25 cellular contexts compared by ENCODE assay signal in genomic region chr6:169498887-169499513, GRCh38.
A peak's percentile ranks its signal among the peaks of the same experiment; 100 is the strongest.
DNase-seq lines count a peak whose midpoint lies in the region; ATAC-seq and TF ChIP-seq lines count a peak whose summit lies in the region.
"Had no signal": no experiment of that assay in that cellular context is flagged by ENCODE, and none has a peak within 500 bp of the region (broad histone marks: within the 10 kb centered on the region; RNA-seq: fewer than 3 reads in every experiment).

No MANE protein-coding gene starts in this region.

- H3K27ac Mint-ChIP-seq in activated T-helper 17 cell treated with anti-CD3 and anti-CD28 coated beads, Interleukin-2, amount 50 U/mL, for 72 hours, result no peak overlapping the region
- H3K27ac Mint-ChIP-seq: IgD-negative memory B cell had no signal

- no peaks in the 10 kb centered on the region for H3K79me1 ChIP-seq in IMR-90 (ENCODE audit: low read depth in 1 of 2, low read length in 2 of 2)

- no peak overlapping the region for H2BK20ac ChIP-seq in IMR-90 (ENCODE audit: low read depth, low read length)

- no peaks in the 10 kb centered on the region for H3K9me1 ChIP-seq in IMR-90 (ENCODE audit: insufficient read depth, low read length)

- DNase-seq in IMR-90 (peak; percentile 6), head of caudate nucleus (peak in 31 of 42 donors; percentile 18 to 77 (median 47)), occipital lobe (lab: John Stamatoyannopoulos, UW) (peak; percentile 9), SKM-1 treated with dmso at 0.1 percent for 144 hours (lab: John Stamatoyannopoulos, UW; ENCODE audit: unreplicated experiment) (no peak)
- DNase-seq: AML-193; Caco-2; CD4-positive, CD25-positive, alpha-beta regulatory T cell; DMS153; GDM1; GM23248; Kasumi-1; MM.1S; NCI-H1092; NCI-H146; NCI-H2081; NCI-H226; NCI-H524; NCI-H82 had no signal

- H3K56ac ChIP-seq in IMR-90 (ENCODE audit: extremely low read depth, insufficient read depth, low read length), result no peak overlapping the region

- no peak overlapping the region; the same call in 1 of the 2 replicates for H3K4ac ChIP-seq in IMR-90 (ENCODE audit: low read depth, low read length)

- BruUV-seq in IMR-90 (replicated peaks; lab: Mats Ljungman, UMichigan), result no TSS peak

- no peak overlapping the region for H2AK5ac ChIP-seq in IMR-90 (ENCODE audit: low read depth, low read length)

- no peak overlapping the region for H3K9ac ChIP-seq in IMR-90 (ENCODE audit: low read depth, low read length)
- H3K9ac ChIP-seq: GM23248 had no signal

- H3K4me1 Mint-ChIP-seq in activated T-helper 17 cell treated with anti-CD3 and anti-CD28 coated beads, Interleukin-2, amount 50 U/mL, for 72 hours, result no peaks in the 10 kb centered on the region
- H3K4me1 Mint-ChIP-seq: CD4-positive, CD25-positive, alpha-beta regulatory T cell; IgD-negative memory B cell had no signal

- H3K9me3 Mint-ChIP-seq in activated T-helper 17 cell treated with anti-CD3 and anti-CD28 coated beads, Interleukin-2, amount 50 U/mL, for 72 hours, result peaks cover 5% of the 10 kb centered on the region
- H3K9me3 Mint-ChIP-seq: CD4-positive, CD25-positive, alpha-beta regulatory T cell had no signal

- no peaks in the 10 kb centered on the region for H3K27me3 Mint-ChIP-seq in activated T-helper 17 cell treated with anti-CD3 and anti-CD28 coated beads, Interleukin-2, amount 50 U/mL, for 72 hours
- H3K27me3 Mint-ChIP-seq: IgD-negative memory B cell had no signal

- H4K5ac ChIP-seq in IMR-90 (ENCODE audit: low read depth, low read length), result no peak overlapping the region

- H3K23ac ChIP-seq in IMR-90 (ENCODE audit: low read depth, low read length), result no peak overlapping the region

- no peak overlapping the region for H2AFZ ChIP-seq in IMR-90 (replicated peaks; ENCODE audit: low read length, poor library complexity)
- H2AFZ ChIP-seq: GM23248 had no signal

- no peak overlapping the region for H2AK9ac ChIP-seq in IMR-90 (replicated peaks; ENCODE audit: low read depth, low read length, poor library complexity)

- no peak for TF ChIP-seq CTCF in IMR-90 (conservative IDR thresholded peaks at IDR 0.05; ENCODE audit: low read depth, low read length)

- H4K20me1 ChIP-seq in IMR-90 (ENCODE audit: insufficient read depth, low read length), result no peaks in the 10 kb centered on the region

- TF ChIP-seq RAD21 in IMR-90 (IDR thresholded peaks at IDR 0.05; ENCODE audit: low read length), result no peak

- POLR2A ChIA-PET in IMR-90 (lab: Charles Lee; ENCODE audit: unreplicated experiment), result no interaction called here

- no peak for ATAC-seq in IMR-90 (ENCODE audit: low read depth)
- ATAC-seq in SK-N-SH treated with all-trans-retinoic acid at 6 μM for 48 hours, result peak; percentile 61
- no peak for ATAC-seq in HG02678 (IDR thresholded peaks at IDR 0.05; ENCODE audit: unreplicated experiment)
- ATAC-seq in activated T-helper 17 cell treated with anti-CD3 and anti-CD28 coated beads, Interleukin-2, amount 50 U/mL, for 72 hours (replicated peaks), result no peak

- 69% methylated on average over 8 of the region's 15 CpGs; no CpG with 5 or more reads in 1 of the 2 experiments for WGBS in IMR-90 (ENCODE audit: extremely low coverage in 2 of 2, insufficient read length in 1 of 2), 2 experiments

- intact Hi-C loops in IMR-90 (cut with micrococcal nuclease) (no loop called here), head of caudate nucleus (cut with DNase I) (no loop called here)

- no peak overlapping the region for H3K14ac ChIP-seq in IMR-90 (replicated peaks; ENCODE audit: low read depth, low read length)

- no peaks in the 10 kb centered on the region for H3K9me3 ChIP-seq in IMR-90 (ENCODE audit: control insufficient read depth, insufficient read depth, low read length)
- H3K9me3 ChIP-seq: Caco-2, HAP-1, SJSA1 had no signal

- H3K36me3 ChIP-seq in IMR-90 (ENCODE audit: control insufficient read depth, insufficient read depth, low read length), result 0 out of 2 replicates have a peak, but pooled peaks cover 1% of the 10 kb centered on the region
- H3K36me3 ChIP-seq: HAP-1, SJSA1 had no signal

- no peak overlapping the region for H3K4me3 Mint-ChIP-seq in activated T-helper 17 cell treated with anti-CD3 and anti-CD28 coated beads, Interleukin-2, amount 50 U/mL, for 72 hours
- H3K4me3 Mint-ChIP-seq: IgD-negative memory B cell had no signal

- H2BK5ac ChIP-seq in IMR-90 (ENCODE audit: low read depth, low read length, poor library complexity, severe bottlenecking), result no peak overlapping the region

- H2BK15ac ChIP-seq in IMR-90 (ENCODE audit: low read depth, low read length), result no peak overlapping the region

- H3K36me3 Mint-ChIP-seq in activated T-helper 17 cell treated with anti-CD3 and anti-CD28 coated beads, Interleukin-2, amount 50 U/mL, for 72 hours (ENCODE audit: low read depth), result no peaks in the 10 kb centered on the region
- H3K36me3 Mint-ChIP-seq: CD4-positive, CD25-positive, alpha-beta regulatory T cell had no signal

- H3K4me3 ChIP-seq in IMR-90 (ENCODE audit: insufficient read depth, low read depth, low read length), result no peak overlapping the region
- H3K4me3 ChIP-seq: GM23248, HAP-1, SJSA1 had no signal

- no peak overlapping the region for H3K4me2 ChIP-seq in IMR-90 (ENCODE audit: low read depth, low read length)

- in situ Hi-C loops in IMR-90 (cut with MboI; ENCODE audit: low sequenced_read_pairs), result no loop called here

- no peak overlapping the region for H2BK120ac ChIP-seq in IMR-90 (ENCODE audit: low read depth, low read length)

- no peak overlapping the region for H3K27ac ChIP-seq in IMR-90 (ENCODE audit: insufficient read depth, low read length)
- H3K27ac ChIP-seq: GM23248, HL-60, SJSA1 had no signal

- H3K4me1 ChIP-seq in IMR-90 (ENCODE audit: control insufficient read depth, insufficient read depth, low read length), result no peaks in the 10 kb centered on the region
- H3K4me1 ChIP-seq: Caco-2, SJSA1 had no signal

- H3K27me3 ChIP-seq in IMR-90 (ENCODE audit: control insufficient read depth, insufficient read depth, low read length), result no peaks in the 10 kb centered on the region
- H3K27me3 ChIP-seq: SJSA1 had no signal

- dilution Hi-C loops in IMR-90 (cut with HindIII; ENCODE audit: low sequenced_read_pairs, unreplicated experiment), result no loop called here

- no peak overlapping the region for H4K8ac ChIP-seq in IMR-90 (ENCODE audit: low read depth in 2 of 2, low read length in 2 of 2)

- TF ChIP-seq POLR2A in IMR-90 (IDR thresholded peaks at IDR 0.05; ENCODE audit: low read depth, low read length), result no peak

- no peak overlapping the region for H4K91ac ChIP-seq in IMR-90 (ENCODE audit: insufficient read depth, low read depth, low read length)

- CTCF ChIA-PET in IMR-90 (lab: Yijun Ruan, JAX), result no interaction called here

- H3K18ac ChIP-seq in IMR-90 (ENCODE audit: low read depth, low read length), result no peak overlapping the region

TF ChIP-seq in IMR-90, 13 proteins besides CTCF, POLR2A, EP300 and RAD21:
- TF ChIP-seq CHD1 (IDR thresholded peaks at IDR 0.05; ENCODE audit: low read depth, low read length) (no peak), MAZ (IDR thresholded peaks at IDR 0.05; ENCODE audit: borderline replicate concordance, low read depth, low read length) (no peak), RCOR1 (IDR thresholded peaks at IDR 0.05; ENCODE audit: insufficient replicate concordance, low read length) (no peak), MXI1 (IDR thresholded peaks at IDR 0.05; ENCODE audit: borderline replicate concordance, low read depth, low read length) (no peak), MAFK (IDR thresholded peaks at IDR 0.05; ENCODE audit: low read depth, low read length) (no peak), NFE2L2 (IDR thresholded peaks at IDR 0.05; ENCODE audit: low read depth, low read length) (no peak), SMC3 (IDR thresholded peaks at IDR 0.05; ENCODE audit: low read depth, low read length) (no peak), FOS (IDR thresholded peaks at IDR 0.05; ENCODE audit: low read depth, low read length) (no peak)

TF ChIP-seq in SK-N-SH treated with all-trans-retinoic acid at 6 μM for 48 hours, 23 proteins besides CTCF, POLR2A, EP300 and RAD21 (continues in another document):
- TF ChIP-seq SNAI2 (CRISPR knock-in tag; IDR thresholded peaks at IDR 0.05), result no peak
- no peak for TF ChIP-seq PPARA (CRISPR knock-in tag; IDR thresholded peaks at IDR 0.05; ENCODE audit: borderline replicate concordance)
- no peak for TF ChIP-seq RARB (CRISPR knock-in tag; IDR thresholded peaks at IDR 0.05)
- no peak for TF ChIP-seq ZNF70 (CRISPR knock-in tag; IDR thresholded peaks at IDR 0.05)
- no peak for TF ChIP-seq ZNF8 (CRISPR knock-in tag; IDR thresholded peaks at IDR 0.05)
- TF ChIP-seq ZFP30 (CRISPR knock-in tag; IDR thresholded peaks at IDR 0.05), result no peak
- no peak for TF ChIP-seq ISL1 (CRISPR knock-in tag; IDR thresholded peaks at IDR 0.05)
- TF ChIP-seq BACH2 (CRISPR knock-in tag; IDR thresholded peaks at IDR 0.05; ENCODE audit: borderline replicate concordance), result no peak
- no peak for TF ChIP-seq ARNTL (CRISPR knock-in tag; IDR thresholded peaks at IDR 0.05; ENCODE audit: borderline replicate concordance, low read depth)
- no peak for TF ChIP-seq ZC3H10 (CRISPR knock-in tag; IDR thresholded peaks at IDR 0.05)
- no peak for TF ChIP-seq CSDC2 (CRISPR knock-in tag; IDR thresholded peaks at IDR 0.05)
- TF ChIP-seq GLIS3 (CRISPR knock-in tag; IDR thresholded peaks at IDR 0.05), result no peak
- TF ChIP-seq CREB5 (CRISPR knock-in tag; IDR thresholded peaks at IDR 0.05; ENCODE audit: low read depth), result no peak
